1 cellular context compared by ENCODE assay signal in genomic region chr3:187669675-187670504, GRCh38.
TF ChIP-seq lines count a peak whose summit lies in the region.

Gene SST (minus strand): TSS chr3:187670394. CDS start chr3:187670291, 103 bp downstream.

TF ChIP-seq in HepG2, 621 proteins besides CTCF, POLR2A, EP300 and RAD21 (continued from another document):
- TF ChIP-seq CHD4 (IDR thresholded peaks at IDR 0.05; ENCODE audit: borderline replicate concordance, low read length), result no peak
- peak; percentile 96 for TF ChIP-seq MLXIP (CRISPR knock-in tag; IDR thresholded peaks at IDR 0.05; ENCODE audit: borderline replicate concordance)
- TF ChIP-seq ZBED4 (CRISPR knock-in tag; IDR thresholded peaks at IDR 0.05; ENCODE audit: borderline replicate concordance), result peak; percentile 95
- TF ChIP-seq ZNF281 (CRISPR knock-in tag; IDR thresholded peaks at IDR 0.05; ENCODE audit: borderline replicate concordance), result peak; percentile 87
- TF ChIP-seq SMAD9 (CRISPR knock-in tag; IDR thresholded peaks at IDR 0.05), result peak; percentile 96
- TF ChIP-seq GTF3A (CRISPR knock-in tag; conservative IDR thresholded peaks at IDR 0.05), result no peak
- TF ChIP-seq FOXP1 (IDR thresholded peaks at IDR 0.05), result no peak
- TF ChIP-seq FOXP1 (CRISPR knock-in tag; IDR thresholded peaks at IDR 0.05), result peak; percentile 51; the same call in 1 of the 2 replicates
- TF ChIP-seq ZBTB39 (CRISPR knock-in tag; IDR thresholded peaks at IDR 0.05), result no peak
- TF ChIP-seq FOXA3 (CRISPR knock-in tag; IDR thresholded peaks at IDR 0.05), result peak; percentile 60
TF ChIP-seq in HepG2: peak in this region for 401.
